8 cellular contexts compared by ENCODE assay signal in genomic region chr20:47357296-47358051, GRCh38. TPM values are rescaled to one million over a fixed set of nuclear protein-coding genes. Genes with fewer than 3 reads are reported as not detected.
DNase-seq lines count a peak whose midpoint lies in the region; ATAC-seq, FAIRE-seq and TF ChIP-seq lines count a peak whose summit lies in the region.

No MANE protein-coding gene starts in this region.

- no peak overlapping the region for H3K4me3 ChIP-seq in AG04450 (ENCODE audit: low read depth, low read length)
- H3K4me3 ChIP-seq in endothelial cell of umbilical vein (replicated peaks in 1 of 3; ENCODE audit: insufficient read depth in 1 of 3, low read depth in 1 of 3, low read length in 3 of 3), result no peak overlapping the region
- H3K4me3 ChIP-seq in mucosa of descending colon, result no peak overlapping the region

- H3K36me3 ChIP-seq in endothelial cell of umbilical vein (ENCODE audit: control insufficient read depth in 2 of 2, extremely low read depth in 1 of 2, insufficient read depth in 2 of 2, low read length in 2 of 2), result no peaks in the 10 kb centered on the region
- no peaks in the 10 kb centered on the region for H3K36me3 ChIP-seq in mucosa of descending colon (ENCODE audit: low read depth)

- intact Hi-C loops in endothelial cell of umbilical vein (cut with micrococcal nuclease), result no loop called here
- intact Hi-C loops in mucosa of descending colon (cut with DNase I, micrococcal nuclease), result loop anchor here (2.0 to 5.0 kb wide), 2 partner anchors 39 to 40 kb away; no protein-coding TSS in a partner anchor

- dilution Hi-C loops in endothelial cell of umbilical vein (cut with MboI; ENCODE audit: extremely low pct_ligation_motif_present, low sequenced_read_pairs), result no loop called here

- no peaks in the 10 kb centered on the region for H3K9me1 ChIP-seq in endothelial cell of umbilical vein (replicated peaks; ENCODE audit: control insufficient read depth, extremely low read depth, insufficient read depth, low read length)

- CTCF ChIA-PET in AG04450 (lab: Charles Lee), result interaction anchor here (1.4 to 10.7 kb wide), 3 partner anchors 26 to 85 kb away, joined by 3 to 68 read pairs (median 28); no protein-coding TSS in a partner anchor
- CTCF ChIA-PET in endothelial cell of umbilical vein (lab: Charles Lee), result interaction anchor here (1.1 to 16.6 kb wide), 6 partner anchors 23 to 263 kb away, joined by 4 to 406 read pairs (median 23); no protein-coding TSS in a partner anchor

- TF ChIP-seq CTCF in AG04450 (IDR thresholded peaks at IDR 0.05; ENCODE audit: low read depth, low read length) (no peak), endothelial cell of umbilical vein (IDR thresholded peaks at IDR 0.05; ENCODE audit: extremely low read depth in 1 of 2, insufficient read depth in 1 of 2, low read depth in 1 of 2, low read length in 2 of 2) (no peak), mucosa of descending colon (IDR thresholded peaks at IDR 0.05) (no peak)

- POLR2A ChIA-PET in AG04450 (lab: Yijun Ruan, JAX), result interaction anchor here (0.8 to 2.7 kb wide), 7 partner anchors 14 to 115 kb away, joined by 3 to 14 read pairs (median 4); no protein-coding TSS in a partner anchor
- POLR2A ChIA-PET in endothelial cell of umbilical vein (lab: Charles Lee), result interaction anchor here (1.0 to 7.4 kb wide), 4 partner anchors 24 to 51 kb away, joined by 3 to 60 read pairs (median 6); no protein-coding TSS in a partner anchor

- ATAC-seq in GM19025 (IDR thresholded peaks at IDR 0.05; ENCODE audit: low read depth, unreplicated experiment), result peak; percentile 50
- ATAC-seq in HG03378 (IDR thresholded peaks at IDR 0.05; ENCODE audit: unreplicated experiment), result peak; percentile 40
- peak; percentile 63 for ATAC-seq in mucosa of descending colon

- H2AFZ ChIP-seq in endothelial cell of umbilical vein (ENCODE audit: low read depth, low read length), result no peak overlapping the region

- H3K27ac ChIP-seq in AG04450 (ENCODE audit: low read depth, low read length), result peak overlapping the region; percentile 99
- H3K27ac ChIP-seq in endothelial cell of umbilical vein (ENCODE audit: insufficient read depth, low read depth, low read length), result peak overlapping the region; percentile 97

- H3K9me3 ChIP-seq in AG04450 (ENCODE audit: control insufficient read depth, insufficient read depth, low read length) (no peaks in the 10 kb centered on the region; the same call in 1 of the 2 replicates), endothelial cell of umbilical vein (replicated peaks; ENCODE audit: control insufficient read depth, insufficient read depth, low read length) (no peaks in the 10 kb centered on the region), mucosa of descending colon (no peaks in the 10 kb centered on the region)

- H3K79me2 ChIP-seq in endothelial cell of umbilical vein (ENCODE audit: control insufficient read depth, insufficient read depth, low read length), result peaks cover 39% of the 10 kb centered on the region

- DNase-seq in AG04450 (ENCODE audit: low read depth, low spot score) (peak; percentile 84), NCI-H82 (lab: John Stamatoyannopoulos, UW) (peak; percentile 93), endothelial cell of umbilical vein (ENCODE audit: low read depth, low spot score) (peak; percentile 96), mucosa of descending colon (peak; percentile 94 to 96 (median 95))
- DNase-seq in activated CD8-positive, alpha-beta memory T cell treated with anti-CD3 and anti-CD28 coated beads, Interleukin-2, amount 50 U/mL, for 1 hour (ENCODE audit: extremely low read depth), result peak; percentile 18
- peak; percentile 54 for DNase-seq in stimulated activated CD8-positive, alpha-beta memory T cell treated with anti-CD3 and anti-CD28 coated beads, Interleukin-2, amount 100 ng/mL, for 48 hours (ENCODE audit: low read depth in 2 of 2)

- peak; percentile 69 for TF ChIP-seq POLR2A in endothelial cell of umbilical vein (IDR thresholded peaks at IDR 0.05; ENCODE audit: low read depth, low read length)

- peak overlapping the region; percentile 84 for H3K9ac ChIP-seq in endothelial cell of umbilical vein (replicated peaks; ENCODE audit: extremely low read depth, insufficient read depth, low read length)

- FAIRE-seq in endothelial cell of umbilical vein (lab: Jason Lieb, UNC), result peak; percentile 82

- no TSS peak for BruUV-seq in endothelial cell of umbilical vein (replicated peaks; lab: Mats Ljungman, UMichigan)

- H3K27me3 ChIP-seq in AG04450 (ENCODE audit: control insufficient read depth, insufficient read depth, low read length) (no peaks in the 10 kb centered on the region), endothelial cell of umbilical vein (ENCODE audit: control insufficient read depth in 2 of 2, insufficient read depth in 2 of 2, low read length in 2 of 2) (no peaks in the 10 kb centered on the region)

- peaks cover 87% of the 10 kb centered on the region for H3K4me1 ChIP-seq in endothelial cell of umbilical vein (ENCODE audit: control insufficient read depth, extremely low read depth, insufficient read depth, low read length)
- peaks cover 92% of the 10 kb centered on the region for H3K4me1 ChIP-seq in mucosa of descending colon (ENCODE audit: low read depth)

- H3K4me2 ChIP-seq in endothelial cell of umbilical vein (ENCODE audit: insufficient read depth, low read length), result peak overlapping the region; percentile 78

- no peaks in the 10 kb centered on the region for H4K20me1 ChIP-seq in endothelial cell of umbilical vein (replicated peaks; ENCODE audit: control insufficient read depth, extremely low read depth, insufficient read depth, low read length)

TF ChIP-seq in endothelial cell of umbilical vein, 7 proteins besides CTCF, POLR2A, EP300 and RAD21:
- TF ChIP-seq POLR2AphosphoS5 (IDR thresholded peaks at IDR 0.05; ENCODE audit: insufficient read depth, low read depth, low read length) (peak; percentile 85), MYC (IDR thresholded peaks at IDR 0.05; ENCODE audit: low read depth, low read length) (no peak), JUN (IDR thresholded peaks at IDR 0.05; ENCODE audit: borderline replicate concordance, insufficient read depth, insufficient read length, low read depth) (no peak), FOS (IDR thresholded peaks at IDR 0.05; ENCODE audit: borderline replicate concordance, insufficient read depth, low read length) (peak; percentile 60), GATA2 (IDR thresholded peaks at IDR 0.05; ENCODE audit: insufficient read depth, insufficient read length, low read depth, low read length) (peak; percentile 13), MAX (IDR thresholded peaks at IDR 0.05; ENCODE audit: insufficient read depth, insufficient read length) (no peak), EZH2 (IDR thresholded peaks at IDR 0.05; ENCODE audit: borderline replicate concordance, low read depth, low read length, severe bottlenecking) (no peak)

RNA-seq across cellular contexts. Expression of gene ZMYND8, which starts 1.0 kb away (rescaled TPM):
- 20.3 and 23.1 TPM in 2 replicates for polyA plus RNA-seq in AG04450 (2011; rRNA removed)
- polyA minus RNA-seq in AG04450 (2011; rRNA and poly(A)+ RNA removed), result 30.3 and 30.6 TPM in 2 replicates
- total RNA-seq in endothelial cell of umbilical vein, result 75.2 and 76.3 TPM in 2 replicates
- 26.4 and 30.6 TPM in 2 replicates for polyA plus RNA-seq in endothelial cell of umbilical vein
- polyA plus RNA-seq in endothelial cell of umbilical vein (2011; cell fraction: cytosol; rRNA removed), result 31.6 and 33.3 TPM in 2 replicates
- 107 and 122 TPM in 2 replicates for polyA plus RNA-seq in endothelial cell of umbilical vein (2011; cell fraction: nucleus; rRNA removed)
- 55.4 and 56.4 TPM in 2 replicates for polyA plus RNA-seq in endothelial cell of umbilical vein (2012)
- polyA minus RNA-seq in endothelial cell of umbilical vein, result 47.8 and 61.9 TPM in 2 replicates
- polyA minus RNA-seq in endothelial cell of umbilical vein (2011; cell fraction: cytosol; rRNA and poly(A)+ RNA removed), result 6.9 TPM
- 82.0 and 106 TPM in 2 replicates for polyA minus RNA-seq in endothelial cell of umbilical vein (2011; cell fraction: nucleus; rRNA and poly(A)+ RNA removed)
- 10 to 100 TPM; 62.1 to 64.9 (median 62.1) TPM for total RNA-seq in mucosa of descending colon

Comparison
In these comparisons a context has a peak if more than half of its experiments do, and no peak if none do; other contexts are left out.
1. DNase-seq: peak in every context shown above with its lines; median percentile 96 in endothelial cell of umbilical vein; 95 in mucosa of descending colon; 93 in NCI-H82; 84 in AG04450; 54 in stimulated activated CD8-positive, alpha-beta memory T cell treated with anti-CD3 and anti-CD28 coated beads, Interleukin-2, amount 100 ng/mL, for 48 hours; 18 in activated CD8-positive, alpha-beta memory T cell treated with anti-CD3 and anti-CD28 coated beads, Interleukin-2, amount 50 U/mL, for 1 hour.